Comparison of ENCODE assay signal across 8 cellular contexts in the genomic region with DNA sequence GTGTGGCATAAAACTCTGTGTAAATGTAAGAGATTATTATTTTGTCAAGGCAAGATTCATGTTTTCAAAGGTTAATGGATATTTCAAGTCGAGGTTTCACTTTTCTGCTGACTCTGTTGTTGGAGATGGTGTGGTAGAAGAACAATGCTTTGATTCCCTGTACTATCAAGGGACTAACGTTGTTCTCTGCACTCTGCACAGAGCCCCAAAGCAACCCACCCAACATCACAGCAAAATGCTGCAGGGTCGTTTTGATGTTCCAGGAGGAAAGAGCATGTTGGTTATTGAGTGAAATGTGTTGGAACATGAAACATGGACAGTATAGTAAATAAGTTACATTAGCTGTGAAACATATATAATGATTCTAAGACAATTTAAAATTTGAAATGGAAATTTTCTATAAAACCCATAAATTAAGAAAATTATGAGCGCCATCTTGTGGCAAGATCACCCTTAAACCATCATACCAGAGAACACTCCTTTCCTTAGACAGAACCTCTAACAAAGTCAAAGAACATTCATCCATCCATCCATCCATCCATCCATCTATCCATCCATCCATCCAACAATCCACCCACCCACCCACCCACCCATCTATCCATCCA.
DNase-seq lines count a peak whose midpoint lies in the region; ATAC-seq and TF ChIP-seq lines count a peak whose summit lies in the region.

No MANE protein-coding gene starts in this region.

- no peaks in the 10 kb centered on the region for H3K36me3 Mint-ChIP-seq in endothelial cell (ENCODE audit: low read depth, unreplicated experiment)

- H3K4me3 ChIP-seq in retinal pigment epithelial cell (ENCODE audit: low read length) = no peak overlapping the region

- peak; percentile 17 for DNase-seq in stimulated activated CD8-positive, alpha-beta memory T cell treated with anti-CD3 and anti-CD28 coated beads, Interleukin-12 subunit alpha, Interleukin-12 subunit beta, amount 100 ng/mL, for 1 hour (ENCODE audit: low read depth)
- no peak for DNase-seq in stimulated activated CD8-positive, alpha-beta memory T cell treated with anti-CD3 and anti-CD28 coated beads, Interleukin-4, amount 100 ng/mL, for 48 hours
- peak; percentile 16 for DNase-seq in NCI-H526 treated with DMSO at 0.1 percent for 48 hours (lab: John Stamatoyannopoulos, UW)
- no peak for DNase-seq in endothelial cell (ENCODE audit: low spot score)
- no peak for DNase-seq in retinal pigment epithelial cell (ENCODE audit: low read depth)
- no peak for DNase-seq in stimulated activated naive CD8-positive, alpha-beta T cell treated with anti-CD3 and anti-CD28 coated beads, Interleukin-15, amount 100 ng/mL, for 72 hours
- no peak for DNase-seq in cerebellar nuclear complex (lab: John Stamatoyannopoulos, UW)

- no peaks in the 10 kb centered on the region for H3K9me3 Mint-ChIP-seq in endothelial cell (ENCODE audit: unreplicated experiment)
- H3K9me3 Mint-ChIP-seq in stimulated activated naive CD8-positive, alpha-beta T cell treated with anti-CD3 and anti-CD28 coated beads, Interleukin-15, amount 100 ng/mL, for 72 hours = no peaks in the 10 kb centered on the region

- H3K4me3 Mint-ChIP-seq in endothelial cell (ENCODE audit: unreplicated experiment) = no peak overlapping the region
- H3K4me3 Mint-ChIP-seq in stimulated activated naive CD8-positive, alpha-beta T cell treated with anti-CD3 and anti-CD28 coated beads, Interleukin-15, amount 100 ng/mL, for 72 hours = no peak overlapping the region

- H3K27ac Mint-ChIP-seq in endothelial cell (ENCODE audit: unreplicated experiment) = no peak overlapping the region
- H3K27ac Mint-ChIP-seq in stimulated activated naive CD8-positive, alpha-beta T cell treated with anti-CD3 and anti-CD28 coated beads, Interleukin-15, amount 100 ng/mL, for 72 hours = no peak overlapping the region

- ATAC-seq in stimulated activated naive CD8-positive, alpha-beta T cell treated with anti-CD3 and anti-CD28 coated beads, Interleukin-15, amount 100 ng/mL, for 72 hours = no peak
- ATAC-seq in esophagus mucosa = no peak

- TF ChIP-seq CTCF in endothelial cell (IDR thresholded peaks at IDR 0.05; ENCODE audit: unreplicated experiment) = peak; percentile 47
- TF ChIP-seq CTCF in retinal pigment epithelial cell (conservative IDR thresholded peaks at IDR 0.05; ENCODE audit: low read depth, low read length) = peak; percentile 54

- H3K4me1 Mint-ChIP-seq in endothelial cell (ENCODE audit: unreplicated experiment) = peaks cover 10% of the 10 kb centered on the region
- no peaks in the 10 kb centered on the region for H3K4me1 Mint-ChIP-seq in stimulated activated naive CD8-positive, alpha-beta T cell treated with anti-CD3 and anti-CD28 coated beads, Interleukin-15, amount 100 ng/mL, for 72 hours

- peaks cover 2% of the 10 kb centered on the region for H3K27me3 Mint-ChIP-seq in endothelial cell (ENCODE audit: unreplicated experiment)
- no peaks in the 10 kb centered on the region for H3K27me3 Mint-ChIP-seq in stimulated activated naive CD8-positive, alpha-beta T cell treated with anti-CD3 and anti-CD28 coated beads, Interleukin-15, amount 100 ng/mL, for 72 hours

Comparison
In these comparisons a context has a peak if more than half of its experiments do, and no peak if none do; other contexts are left out.
1. DNase-seq: peak in stimulated activated CD8-positive, alpha-beta memory T cell treated with anti-CD3 and anti-CD28 coated beads, Interleukin-12 subunit alpha, Interleukin-12 subunit beta, amount 100 ng/mL, for 1 hour (single experiment) and NCI-H526 treated with DMSO at 0.1 percent for 48 hours (single experiment); none in stimulated activated CD8-positive, alpha-beta memory T cell treated with anti-CD3 and anti-CD28 coated beads, Interleukin-4, amount 100 ng/mL, for 48 hours (single experiment), endothelial cell (single experiment), retinal pigment epithelial cell (single experiment), stimulated activated naive CD8-positive, alpha-beta T cell treated with anti-CD3 and anti-CD28 coated beads, Interleukin-15, amount 100 ng/mL, for 72 hours (0 of 2) and cerebellar nuclear complex (0 of 2).